11 cellular contexts compared by ENCODE assay signal in genomic region chr9:94373779-94374175, GRCh38. TPM values are rescaled to one million over a fixed set of nuclear protein-coding genes. Genes with fewer than 3 reads are reported as not detected.
DNase-seq lines count a peak whose midpoint lies in the region; ATAC-seq and TF ChIP-seq lines count a peak whose summit lies in the region.
"Not testable (repeated sequence)": the region's sequence is repeated elsewhere in the genome, so short reads cannot be mapped to it uniquely, and the experiment has no call there.
"Had no signal": no experiment of that assay in that cellular context is flagged by ENCODE, and none has a peak within 500 bp of the region (broad histone marks: within the 10 kb centered on the region; RNA-seq: fewer than 3 reads in every experiment).

No MANE protein-coding gene starts in this region.

- H3K27ac Mint-ChIP-seq in activated naive CD4-positive, alpha-beta T cell treated with anti-CD3 and anti-CD28 coated beads, Interleukin-2, amount 50 U/mL, for 24 hours: peak overlapping the region; percentile 81
- H3K27ac Mint-ChIP-seq in natural killer cell: peak overlapping the region; percentile 86 to 90
- peak overlapping the region; percentile 90 for H3K27ac Mint-ChIP-seq in stimulated activated effector memory CD8-positive, alpha-beta T cell treated with anti-CD3 and anti-CD28 coated beads, Interleukin-12 subunit alpha, Interleukin-12 subunit beta, amount 100 ng/mL, for 72 hours

- CTCF ChIA-PET in AG04449 (lab: Yijun Ruan, JAX); HCT116 (lab: Charles Lee): not testable (repeated sequence)

- H3K4me2 ChIP-seq in HCT116 (ENCODE audit: low read length): peak overlapping the region; percentile 64

- H3K36me3 ChIP-seq in HCT116 (ENCODE audit: control insufficient read depth in 1 of 2, insufficient read depth in 2 of 2, low read length in 2 of 2); SJCRH30; ectodermal cell (ENCODE audit: control insufficient read depth, insufficient read depth, low read length); iPS DF 6.9 (ENCODE audit: control insufficient read depth, insufficient read depth, low read length): not testable (repeated sequence)

- peak overlapping the region; percentile 51 for H3K9ac ChIP-seq in HCT116 (ENCODE audit: low read length)

- POLR2A ChIA-PET in AG04449 (lab: Yijun Ruan, JAX); HCT116 (lab: Charles Lee): not testable (repeated sequence)

- intact Hi-C loops in HCT116 (cut with micrococcal nuclease); natural killer cell (cut with micrococcal nuclease): not testable (repeated sequence)

- not testable (repeated sequence) for H3K9me2 ChIP-seq in HCT116 (ENCODE audit: insufficient read depth)

- not testable (repeated sequence) for H2AFZ ChIP-seq in HCT116 (ENCODE audit: low read depth, low read length, poor library complexity, severe bottlenecking)

- not testable (repeated sequence) for H3K27me3 Mint-ChIP-seq in activated naive CD4-positive, alpha-beta T cell treated with anti-CD3 and anti-CD28 coated beads, Interleukin-2, amount 50 U/mL, for 24 hours; natural killer cell (ENCODE audit: low read depth in 2 of 2)

- H3K36me3 Mint-ChIP-seq in activated naive CD4-positive, alpha-beta T cell treated with anti-CD3 and anti-CD28 coated beads, Interleukin-2, amount 50 U/mL, for 24 hours; natural killer cell; stimulated activated effector memory CD8-positive, alpha-beta T cell treated with anti-CD3 and anti-CD28 coated beads, Interleukin-12 subunit alpha, Interleukin-12 subunit beta, amount 100 ng/mL, for 72 hours: not testable (repeated sequence)

- TF ChIP-seq POLR2A in HCT116 (IDR thresholded peaks at IDR 0.05; ENCODE audit: borderline replicate concordance, extremely low read depth, insufficient read depth, insufficient read length): not testable (repeated sequence)

- not testable (repeated sequence) for ATAC-seq in HCT116; natural killer cell; stimulated activated effector memory CD8-positive, alpha-beta T cell treated with anti-CD3 and anti-CD28 coated beads, Interleukin-12 subunit alpha, Interleukin-12 subunit beta, amount 100 ng/mL, for 72 hours

- not testable (repeated sequence) for H3K4me1 ChIP-seq in HCT116 (ENCODE audit: control insufficient read depth in 1 of 2, insufficient read depth in 2 of 2, low read length in 2 of 2); SJCRH30; ectodermal cell (ENCODE audit: control insufficient read depth, insufficient read depth, low read length); iPS DF 6.9 (ENCODE audit: control insufficient read depth, insufficient read depth, low read length)

- H3K27me3 ChIP-seq in HCT116 (ENCODE audit: insufficient read depth, low read length); SJCRH30; ectodermal cell (ENCODE audit: control insufficient read depth, insufficient read depth, low read length, poor library complexity, severe bottlenecking); iPS DF 6.9 (ENCODE audit: control insufficient read depth, insufficient read depth, low read length): not testable (repeated sequence)

- not testable (repeated sequence) for DNase-seq in AG04449 (ENCODE audit: low read depth, low spot score); HCT116 (ENCODE audit: low read depth, low spot score); SJCRH30; iPS DF 6.9 (ENCODE audit: low read depth, low spot score); natural killer cell; stimulated activated effector memory CD8-positive, alpha-beta T cell treated with anti-CD3 and anti-CD28 coated beads, Interleukin-12 subunit alpha, Interleukin-12 subunit beta, amount 100 ng/mL, for 72 hours (ENCODE audit: low spot score in 2 of 2)

- H3K9me3 Mint-ChIP-seq in activated naive CD4-positive, alpha-beta T cell treated with anti-CD3 and anti-CD28 coated beads, Interleukin-2, amount 50 U/mL, for 24 hours; natural killer cell; stimulated activated effector memory CD8-positive, alpha-beta T cell treated with anti-CD3 and anti-CD28 coated beads, Interleukin-12 subunit alpha, Interleukin-12 subunit beta, amount 100 ng/mL, for 72 hours: not testable (repeated sequence)

- TF ChIP-seq RAD21 in HCT116 (IDR thresholded peaks at IDR 0.05; ENCODE audit: low read depth): not testable (repeated sequence)

- H3K27ac ChIP-seq in HCT116 (ENCODE audit: low read depth, low read length): peak overlapping the region; percentile 53; the same call in 1 of the 2 replicates
- H3K27ac ChIP-seq in SJCRH30: peak overlapping the region; percentile 25; the same call in 1 of the 2 replicates
- H3K27ac ChIP-seq in ectodermal cell (ENCODE audit: insufficient read depth, low read depth, low read length, poor library complexity, severe bottlenecking); iPS DF 6.9 (ENCODE audit: low read length): not testable (repeated sequence)

- H3K4me1 Mint-ChIP-seq in activated naive CD4-positive, alpha-beta T cell treated with anti-CD3 and anti-CD28 coated beads, Interleukin-2, amount 50 U/mL, for 24 hours; natural killer cell; stimulated activated effector memory CD8-positive, alpha-beta T cell treated with anti-CD3 and anti-CD28 coated beads, Interleukin-12 subunit alpha, Interleukin-12 subunit beta, amount 100 ng/mL, for 72 hours: not testable (repeated sequence)

- peaks cover 18% of the 10 kb centered on the region for H3K79me2 ChIP-seq in HCT116 (ENCODE audit: insufficient read depth, low read length)

- RAD21 ChIA-PET in HCT116 (lab: Charles Lee; ENCODE audit: low non-redundant PET in 1 of 2, low total read pairs in 2 of 2, uncharacterized antibody in 2 of 2, unreplicated experiment in 2 of 2): not testable (repeated sequence)

- 83 to 90% methylated on average over 3 to 6 of the region's 11 CpGs for WGBS in ectodermal cell, 2 experiments
- no CpG with 5 or more reads among the region's 11 CpGs for WGBS in iPS DF 6.9 (ENCODE audit: insufficient coverage, insufficient read length)

- TSS peak; percentile 98 for BruUV-seq in HCT116 (replicated peaks; lab: Mats Ljungman, UMichigan)

- not testable (repeated sequence) for H3K9me3 ChIP-seq in HCT116 (ENCODE audit: control insufficient read depth in 1 of 2, insufficient read depth in 1 of 2, low read depth in 1 of 2, low read length in 2 of 2); SJCRH30 (replicated peaks); ectodermal cell (ENCODE audit: control insufficient read depth, low read length); iPS DF 6.9 (ENCODE audit: control insufficient read depth, insufficient read depth, low read length)

- not testable (repeated sequence) for H4K20me1 ChIP-seq in HCT116 (ENCODE audit: insufficient read depth)

- TF ChIP-seq CTCF in AG04449 (IDR thresholded peaks at IDR 0.05; ENCODE audit: insufficient read depth, low read length, missing control alignments); HCT116 (IDR thresholded peaks at IDR 0.05 in 2 of 3, conservative IDR thresholded peaks at IDR 0.05 in 1 of 3; ENCODE audit: borderline replicate concordance in 1 of 3, insufficient read depth in 1 of 3, low read depth in 2 of 3, low read length in 2 of 3); natural killer cell (IDR thresholded peaks at IDR 0.05): not testable (repeated sequence)

- peak overlapping the region; percentile 90 for H3K4me3 Mint-ChIP-seq in activated naive CD4-positive, alpha-beta T cell treated with anti-CD3 and anti-CD28 coated beads, Interleukin-2, amount 50 U/mL, for 24 hours
- peak overlapping the region; percentile 94 for H3K4me3 Mint-ChIP-seq in natural killer cell
- H3K4me3 Mint-ChIP-seq in stimulated activated effector memory CD8-positive, alpha-beta T cell treated with anti-CD3 and anti-CD28 coated beads, Interleukin-12 subunit alpha, Interleukin-12 subunit beta, amount 100 ng/mL, for 72 hours: peak overlapping the region; percentile 79

- peak overlapping the region; percentile 47 for H3K4me3 ChIP-seq in AG04449 (ENCODE audit: low read depth, low read length)
- H3K4me3 ChIP-seq in HCT116 (replicated peaks in 1 of 2; ENCODE audit: low read depth in 1 of 2, low read length in 2 of 2): peak overlapping the region; percentile 43 to 56
- H3K4me3 ChIP-seq in SJCRH30: peak overlapping the region; percentile 74
- peak overlapping the region; percentile 45 for H3K4me3 ChIP-seq in ectodermal cell (ENCODE audit: insufficient read depth, low read depth, low read length)
- peak overlapping the region; percentile 20; the same call in 1 of the 2 replicates for H3K4me3 ChIP-seq in iPS DF 6.9 (ENCODE audit: low read length)

RNA-seq across cellular contexts. Expression of gene NUTM2F, which starts 45.3 kb away (rescaled TPM):
- not detected for total RNA-seq in HCT116 (2021; ENCODE audit: unreplicated experiment)
- polyA plus RNA-seq in HCT116 (2012): not detected in 2 replicates
- not detected in 2 replicates for total RNA-seq in SJCRH30 (2014; rRNA removed; shearing (Covaris generic))
- polyA plus RNA-seq in ectodermal cell (2013, experiment 1 of 4): 0.15 TPM
- not detected for polyA plus RNA-seq in ectodermal cell (2013, experiment 2 of 4)
- polyA plus RNA-seq in ectodermal cell (2013, experiment 3 of 4): not detected
- 0.16 TPM for polyA plus RNA-seq in ectodermal cell (2013, experiment 4 of 4)
- total RNA-seq in natural killer cell: not detected
- total RNA-seq: esophagus mucosa, G401, left colon had no signal

Comparison
In these comparisons a context has a peak if more than half of its experiments do, and no peak if none do; other contexts are left out.
1. H3K4me3 ChIP-seq: peak in every context shown above with its lines; median percentile 74 in SJCRH30; 50 in HCT116; 47 in AG04449; 45 in ectodermal cell; 20 in iPS DF 6.9.